ENCODE assay signal across 1 cellular context in the genomic region with DNA sequence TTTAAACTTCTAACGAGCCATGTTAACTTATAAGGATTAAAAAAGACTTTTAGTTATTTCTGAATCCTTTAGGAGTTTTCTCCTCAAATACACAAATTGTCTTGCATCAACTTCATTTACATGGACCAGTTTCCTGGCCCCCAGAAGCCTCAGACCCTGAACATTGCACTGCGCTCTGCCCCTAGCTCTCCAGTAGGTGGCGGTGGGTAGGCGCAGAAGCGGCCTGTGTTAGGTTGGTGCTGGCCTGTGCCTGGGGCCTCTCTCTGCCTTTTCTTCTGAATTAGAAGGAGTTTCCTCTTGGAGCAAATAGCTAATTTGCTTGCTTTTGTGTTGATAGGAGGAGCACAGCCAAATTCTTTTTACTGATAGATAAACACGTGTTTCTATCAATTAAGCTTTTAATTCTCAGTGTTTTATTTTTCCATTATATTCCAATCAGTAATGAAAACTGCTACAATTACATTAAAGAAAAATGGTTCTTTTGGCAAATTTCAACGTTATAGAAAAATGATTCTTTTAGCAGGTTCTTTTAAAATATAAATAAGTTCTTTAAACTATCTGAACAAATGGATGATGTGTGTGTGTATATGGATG.
A peak's percentile ranks its signal among the peaks of the same experiment; 100 is the strongest.
TF ChIP-seq lines count a peak whose summit lies in the region.

No MANE protein-coding gene starts in this region.

TF ChIP-seq in HepG2, 621 proteins besides CTCF, POLR2A, EP300 and RAD21 (continued from another document):
- no peak for TF ChIP-seq ZBTB26 (CRISPR knock-in tag; IDR thresholded peaks at IDR 0.05; ENCODE audit: borderline replicate concordance)
- TF ChIP-seq SALL1 (CRISPR knock-in tag; IDR thresholded peaks at IDR 0.05) = peak; percentile 31; the same call in 1 of the 2 replicates
- peak; percentile 97 for TF ChIP-seq XRCC5 (optimal IDR thresholded peaks at IDR 0.05; ENCODE audit: low read length)
- 0 out of 2 replicates have a peak, but pooled peaks have one; percentile 31 for TF ChIP-seq ZNF780A (CRISPR knock-in tag; IDR thresholded peaks at IDR 0.05)
- TF ChIP-seq ZC3H13 (CRISPR knock-in tag; IDR thresholded peaks at IDR 0.05) = no peak
- no peak for TF ChIP-seq CBX2 (IDR thresholded peaks at IDR 0.05; ENCODE audit: low read depth, low read length)
- no peak for TF ChIP-seq CBX2 (CRISPR knock-in tag; IDR thresholded peaks at IDR 0.05; ENCODE audit: low read depth)
- TF ChIP-seq ZNF343 (CRISPR knock-in tag; IDR thresholded peaks at IDR 0.05) = no peak
- TF ChIP-seq ZNF30 (CRISPR knock-in tag; IDR thresholded peaks at IDR 0.05) = no peak
- no peak for TF ChIP-seq ZFP90 (CRISPR knock-in tag; IDR thresholded peaks at IDR 0.05; ENCODE audit: borderline replicate concordance)
- no peak for TF ChIP-seq NR2F1 (CRISPR knock-in tag; IDR thresholded peaks at IDR 0.05)
- TF ChIP-seq ZNF432 (CRISPR knock-in tag; IDR thresholded peaks at IDR 0.05; ENCODE audit: borderline replicate concordance) = no peak
- no peak for TF ChIP-seq ZNF234 (CRISPR knock-in tag; conservative IDR thresholded peaks at IDR 0.05)
- peak; percentile 48; the same call in 1 of the 2 replicates for TF ChIP-seq ZFX (CRISPR knock-in tag; IDR thresholded peaks at IDR 0.05; ENCODE audit: low read depth)
- no peak for TF ChIP-seq BATF2 (CRISPR knock-in tag; IDR thresholded peaks at IDR 0.05)
- TF ChIP-seq HOXA5 (CRISPR knock-in tag; IDR thresholded peaks at IDR 0.05) = no peak
- TF ChIP-seq EZH2 (conservative IDR thresholded peaks at IDR 0.05; ENCODE audit: low read depth, low read length) = no peak
- TF ChIP-seq TBX2 (CRISPR knock-in tag; IDR thresholded peaks at IDR 0.05; ENCODE audit: borderline replicate concordance) = no peak
- TF ChIP-seq ZNF644 (CRISPR knock-in tag; IDR thresholded peaks at IDR 0.05; ENCODE audit: low read depth) = no peak
- no peak for TF ChIP-seq ZNF329 (CRISPR knock-in tag; IDR thresholded peaks at IDR 0.05; ENCODE audit: low read depth)
- TF ChIP-seq RXRB (CRISPR knock-in tag; IDR thresholded peaks at IDR 0.05; ENCODE audit: borderline replicate concordance) = 0 out of 2 replicates have a peak, but pooled peaks have one; percentile 25
- no peak for TF ChIP-seq GLMP (CRISPR knock-in tag; IDR thresholded peaks at IDR 0.05; ENCODE audit: borderline replicate concordance)
- TF ChIP-seq TAF1 (CRISPR knock-in tag; IDR thresholded peaks at IDR 0.05) = no peak
- no peak for TF ChIP-seq DR1 (CRISPR knock-in tag; IDR thresholded peaks at IDR 0.05)
- no peak for TF ChIP-seq NCOA5 (CRISPR knock-in tag; IDR thresholded peaks at IDR 0.05)
- TF ChIP-seq MTA3 (CRISPR knock-in tag; IDR thresholded peaks at IDR 0.05) = no peak
- no peak for TF ChIP-seq CENPBD1 (CRISPR knock-in tag; IDR thresholded peaks at IDR 0.05; ENCODE audit: borderline replicate concordance, low read depth)
- TF ChIP-seq XBP1 (CRISPR knock-in tag; IDR thresholded peaks at IDR 0.05) = no peak
- no peak for TF ChIP-seq TP53 (CRISPR knock-in tag; conservative IDR thresholded peaks at IDR 0.05)
- TF ChIP-seq RNF2 (conservative IDR thresholded peaks at IDR 0.05; ENCODE audit: low read depth) = no peak
- no peak for TF ChIP-seq PAF1 (CRISPR knock-in tag; IDR thresholded peaks at IDR 0.05)
- TF ChIP-seq, protein P1, sequence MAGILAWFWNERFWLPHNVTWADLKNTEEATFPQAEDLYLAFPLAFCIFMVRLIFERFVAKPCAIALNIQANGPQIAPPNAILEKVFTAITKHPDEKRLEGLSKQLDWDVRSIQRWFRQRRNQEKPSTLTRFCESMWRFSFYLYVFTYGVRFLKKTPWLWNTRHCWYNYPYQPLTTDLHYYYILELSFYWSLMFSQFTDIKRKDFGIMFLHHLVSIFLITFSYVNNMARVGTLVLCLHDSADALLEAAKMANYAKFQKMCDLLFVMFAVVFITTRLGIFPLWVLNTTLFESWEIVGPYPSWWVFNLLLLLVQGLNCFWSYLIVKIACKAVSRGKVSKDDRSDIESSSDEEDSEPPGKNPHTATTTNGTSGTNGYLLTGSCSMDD (CRISPR knock-in tag; IDR thresholded peaks at IDR 0.05) = no peak
- no peak for TF ChIP-seq ZNF510 (CRISPR knock-in tag; IDR thresholded peaks at IDR 0.05; ENCODE audit: low read depth)
- TF ChIP-seq RBM22 (optimal IDR thresholded peaks at IDR 0.05; ENCODE audit: low read length) = peak; percentile 32
- 0 out of 2 replicates have a peak, but pooled peaks have one; percentile 24 for TF ChIP-seq GABPB1 (CRISPR knock-in tag; IDR thresholded peaks at IDR 0.05)
- no peak for TF ChIP-seq FOXK1 (CRISPR knock-in tag; IDR thresholded peaks at IDR 0.05; ENCODE audit: borderline replicate concordance, low read depth)
- no peak for TF ChIP-seq ZNF501 (CRISPR knock-in tag; IDR thresholded peaks at IDR 0.05)
- no peak for TF ChIP-seq ZKSCAN1 (IDR thresholded peaks at IDR 0.05; ENCODE audit: low read length)
- no peak for TF ChIP-seq RFXAP (CRISPR knock-in tag; IDR thresholded peaks at IDR 0.05; ENCODE audit: borderline replicate concordance)
- TF ChIP-seq PAWR (CRISPR knock-in tag; IDR thresholded peaks at IDR 0.05; ENCODE audit: borderline replicate concordance) = no peak
- no peak for TF ChIP-seq ZBTB37 (CRISPR knock-in tag; IDR thresholded peaks at IDR 0.05)
- TF ChIP-seq MTF1 (CRISPR knock-in tag; IDR thresholded peaks at IDR 0.05) = no peak
- TF ChIP-seq ZFYVE20 (CRISPR knock-in tag; IDR thresholded peaks at IDR 0.05; ENCODE audit: borderline replicate concordance, low read depth) = no peak
- TF ChIP-seq ZNF446 (CRISPR knock-in tag; IDR thresholded peaks at IDR 0.05) = no peak
- peak; percentile 51; the same call in 1 of the 2 replicates for TF ChIP-seq ZNF768 (CRISPR knock-in tag; IDR thresholded peaks at IDR 0.05)
- 0 out of 2 replicates have a peak, but pooled peaks have one; percentile 27 for TF ChIP-seq IRF2 (CRISPR knock-in tag; IDR thresholded peaks at IDR 0.05)
- peak; percentile 60 for TF ChIP-seq THAP11 (CRISPR knock-in tag; IDR thresholded peaks at IDR 0.05)
- TF ChIP-seq PPARG (CRISPR knock-in tag; conservative IDR thresholded peaks at IDR 0.05) = no peak
- TF ChIP-seq TRIM24 (CRISPR knock-in tag; IDR thresholded peaks at IDR 0.05) = no peak
- TF ChIP-seq NONO (IDR thresholded peaks at IDR 0.05) = no peak
- TF ChIP-seq NONO (CRISPR knock-in tag; conservative IDR thresholded peaks at IDR 0.05) = 0 out of 2 replicates have a peak, but pooled peaks have one; percentile 33
- 0 out of 4 replicates have a peak, but pooled peaks of 1 of the 2 experiments have one; percentile 47 for TF ChIP-seq KLF16 (CRISPR knock-in tag; IDR thresholded peaks at IDR 0.05)
- no peak for TF ChIP-seq KLF11 (CRISPR knock-in tag; IDR thresholded peaks at IDR 0.05)
- TF ChIP-seq ZNF605 (CRISPR knock-in tag; IDR thresholded peaks at IDR 0.05) = no peak
- no peak for TF ChIP-seq ZNF205 (CRISPR knock-in tag; IDR thresholded peaks at IDR 0.05)
- TF ChIP-seq FOXO1 (CRISPR knock-in tag; IDR thresholded peaks at IDR 0.05) = no peak
- 0 out of 2 replicates have a peak, but pooled peaks have one; percentile 44 for TF ChIP-seq KDM4B (CRISPR knock-in tag; IDR thresholded peaks at IDR 0.05)
- TF ChIP-seq, protein P2, sequence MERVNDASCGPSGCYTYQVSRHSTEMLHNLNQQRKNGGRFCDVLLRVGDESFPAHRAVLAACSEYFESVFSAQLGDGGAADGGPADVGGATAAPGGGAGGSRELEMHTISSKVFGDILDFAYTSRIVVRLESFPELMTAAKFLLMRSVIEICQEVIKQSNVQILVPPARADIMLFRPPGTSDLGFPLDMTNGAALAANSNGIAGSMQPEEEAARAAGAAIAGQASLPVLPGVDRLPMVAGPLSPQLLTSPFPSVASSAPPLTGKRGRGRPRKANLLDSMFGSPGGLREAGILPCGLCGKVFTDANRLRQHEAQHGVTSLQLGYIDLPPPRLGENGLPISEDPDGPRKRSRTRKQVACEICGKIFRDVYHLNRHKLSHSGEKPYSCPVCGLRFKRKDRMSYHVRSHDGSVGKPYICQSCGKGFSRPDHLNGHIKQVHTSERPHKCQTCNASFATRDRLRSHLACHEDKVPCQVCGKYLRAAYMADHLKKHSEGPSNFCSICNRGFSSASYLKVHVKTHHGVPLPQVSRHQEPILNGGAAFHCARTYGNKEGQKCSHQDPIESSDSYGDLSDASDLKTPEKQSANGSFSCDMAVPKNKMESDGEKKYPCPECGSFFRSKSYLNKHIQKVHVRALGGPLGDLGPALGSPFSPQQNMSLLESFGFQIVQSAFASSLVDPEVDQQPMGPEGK (CRISPR knock-in tag; IDR thresholded peaks at IDR 0.05) = no peak
- TF ChIP-seq FOSL2 (CRISPR knock-in tag; IDR thresholded peaks at IDR 0.05) = peak; percentile 27; the same call in 1 of the 2 replicates
- no peak for TF ChIP-seq SRY (CRISPR knock-in tag; IDR thresholded peaks at IDR 0.05)
- TF ChIP-seq ZNF503 (CRISPR knock-in tag; IDR thresholded peaks at IDR 0.05) = no peak
- no peak for TF ChIP-seq ZXDC (CRISPR knock-in tag; IDR thresholded peaks at IDR 0.05)
